In genomic region chr5:78992136-78992535, GRCh38 we compare ENCODE assay signal across 25 cellular contexts.
"Had no signal": no experiment of that assay in that cellular context is flagged by ENCODE, and none has a peak within 500 bp of the region (broad histone marks: within the 10 kb centered on the region; RNA-seq: fewer than 3 reads in every experiment).

No MANE protein-coding gene starts in this region.

- ATAC-seq: activated T-cell treated with anti-CD3 and anti-CD28 coated beads, Interleukin-2, amount 50 U/mL, for 4 hours; activated T-helper 17 cell treated with anti-CD3 and anti-CD28 coated beads, Interleukin-2, amount 50 U/mL, for 72 hours; body of pancreas; effector memory CD8-positive, alpha-beta T cell; gastroesophageal sphincter; heart right ventricle had no signal

- DNase-seq: activated CD4-positive, alpha-beta T cell treated with anti-CD3 and anti-CD28 coated beads for 4 hours; activated CD4-positive, alpha-beta T cell treated with anti-CD3 and anti-CD28 coated beads, Interleukin-2, amount 10 ng/mL, durations not matched to agents 7 days and 5 days; activated CD4-positive, alpha-beta T cell treated with anti-CD3 and anti-CD28 coated beads, Interleukin-2, amount 50 U/mL, for 48 hours; activated CD4-positive, CD25-positive, alpha-beta regulatory T cell; activated CD4-positive, CD25-positive, alpha-beta regulatory T cell treated with anti-CD3 and anti-CD28 coated beads, Interleukin-2, amount 50 U/mL, for 72 hours; activated CD8-positive, alpha-beta memory T cell treated with anti-CD3 and anti-CD28 coated beads for 24 hours; activated CD8-positive, alpha-beta T cell treated with anti-CD3 and anti-CD28 coated beads for 36 hours; activated effector memory CD4-positive, alpha-beta T cell treated with Interleukin-2 at 50 U/mL for 16 hours; activated gamma-delta T cell treated with Interleukin-2 at 50 U/mL for 16 hours; activated naive CD4-positive, alpha-beta T cell treated with anti-CD3 and anti-CD28 coated beads, Interleukin-2, amount 50 U/mL, for 16 hours; activated naive CD4-positive, alpha-beta T cell treated with Interleukin-2 at 50 U/mL for 16 hours; activated T-cell treated with anti-CD3 and anti-CD28 coated beads, Interleukin-2, amount 50 U/mL, for 4 hours; amygdala; aorta; body of pancreas; caudate nucleus; cortex of kidney; dermis blood vessel endothelial cell; effector CD4-positive, alpha-beta T cell; effector memory CD8-positive, alpha-beta T cell; erythroblast; foreskin melanocyte; heart right ventricle had no signal
